ENCODE assay signal across 19 cellular contexts in genomic region chr12:3196488-3196887, GRCh38.
"Had no signal": no experiment of that assay in that cellular context is flagged by ENCODE, and none has a peak within 500 bp of the region (broad histone marks: within the 10 kb centered on the region; RNA-seq: fewer than 3 reads in every experiment).

No MANE protein-coding gene starts in this region.

- H3K4me2 ChIP-seq: neural progenitor cell had no signal

- ATAC-seq: effector memory CD8-positive, alpha-beta T cell; natural killer cell had no signal

- DNase-seq: cerebellar nuclear complex; cortex of kidney; effector memory CD8-positive, alpha-beta T cell; kidney; natural killer cell; sigmoid colon; stimulated activated CD4-positive, alpha-beta T cell treated with anti-CD3 and anti-CD28 coated beads, Interleukin-15, amount 100 ng/mL, for 24 hours; stimulated activated CD4-positive, alpha-beta T cell treated with anti-CD3 and anti-CD28 coated beads, Interleukin-2, amount 100 ng/mL, for 48 hours; stimulated activated naive CD4-positive, alpha-beta T cell; stimulated activated naive CD8-positive, alpha-beta T cell treated with anti-CD3 and anti-CD28 coated beads, Interleukin-15, amount 100 ng/mL, for 72 hours; thyroid gland had no signal

- H3K36me3 Mint-ChIP-seq: memory B cell, natural killer cell had no signal

- H3K27ac ChIP-seq: neural progenitor cell, prostate gland, right atrium auricular region, sigmoid colon, skin epidermis, suprapubic skin, thyroid gland, upper lobe of left lung had no signal

- H3K9me3 Mint-ChIP-seq: effector memory CD8-positive, alpha-beta T cell; memory B cell; natural killer cell; stimulated activated naive CD8-positive, alpha-beta T cell treated with anti-CD3 and anti-CD28 coated beads, Interleukin-15, amount 100 ng/mL, for 72 hours had no signal

- H3K9me3 ChIP-seq: prostate gland, right atrium auricular region, sigmoid colon, suprapubic skin, thyroid gland, upper lobe of left lung had no signal

- H3K9ac ChIP-seq: neural progenitor cell had no signal

- H3K4me1 Mint-ChIP-seq: natural killer cell had no signal

- H3K4me1 ChIP-seq: prostate gland had no signal

- H3K27me3 ChIP-seq: right atrium auricular region, sigmoid colon, thyroid gland had no signal

- H3K36me3 ChIP-seq: neural progenitor cell, prostate gland, right atrium auricular region, sigmoid colon, suprapubic skin, thyroid gland, upper lobe of left lung had no signal

- H3K27ac Mint-ChIP-seq: effector memory CD8-positive, alpha-beta T cell; memory B cell; natural killer cell; neural progenitor cell had no signal

- H3K4me3 ChIP-seq: lung, neural progenitor cell, prostate gland, right atrium auricular region, sigmoid colon, skin epidermis, suprapubic skin, thyroid gland, upper lobe of left lung had no signal

- H3K4me3 Mint-ChIP-seq: effector memory CD8-positive, alpha-beta T cell; memory B cell; natural killer cell; neural progenitor cell; stimulated activated naive CD8-positive, alpha-beta T cell treated with anti-CD3 and anti-CD28 coated beads, Interleukin-15, amount 100 ng/mL, for 72 hours had no signal
